Comparison of ENCODE assay signal across 1 cellular context in the genomic region with DNA sequence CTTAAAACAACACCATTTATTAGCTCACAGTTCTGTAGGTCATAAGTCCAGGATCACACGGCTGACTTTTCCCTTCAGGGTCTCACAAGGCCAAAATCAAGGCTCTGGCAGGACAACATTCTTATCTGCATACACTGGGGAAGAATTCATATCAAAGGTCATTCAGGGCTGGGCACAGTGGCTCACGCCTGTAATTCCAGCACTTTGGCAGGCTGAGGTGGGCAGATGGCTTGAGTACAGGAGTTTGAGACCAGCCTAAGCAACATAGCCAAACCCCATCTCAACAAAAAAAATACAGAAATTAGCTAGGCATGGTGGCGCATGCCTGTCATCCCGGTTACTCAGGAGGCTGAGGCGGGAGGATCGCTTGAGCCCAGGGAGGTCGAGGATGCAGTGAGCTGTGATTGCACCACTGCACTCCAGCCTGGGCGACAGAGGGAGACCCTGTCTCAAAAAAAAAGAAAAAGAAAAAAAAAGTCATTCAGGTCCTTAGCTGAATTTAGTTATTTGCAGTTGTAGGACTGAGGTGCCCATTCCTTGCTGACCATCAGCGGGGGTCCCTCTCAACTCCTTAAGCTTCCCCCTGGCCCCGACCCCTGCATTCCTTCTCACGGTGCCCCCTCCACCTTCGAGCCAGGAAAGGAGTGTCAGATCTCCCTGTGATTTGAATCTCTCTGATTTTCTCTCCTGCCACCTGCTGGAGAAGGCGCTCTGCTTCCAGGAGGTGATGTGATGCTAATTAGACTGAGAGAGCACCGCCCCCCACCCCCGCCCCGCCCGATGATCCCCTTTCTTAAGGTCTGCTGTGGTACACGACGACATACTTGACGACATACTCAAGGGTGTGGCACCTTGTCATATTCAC.
A peak's percentile ranks its signal among the peaks of the same experiment; 100 is the strongest.
TF ChIP-seq lines count a peak whose summit lies in the region.

No MANE protein-coding gene starts in this region.

TF ChIP-seq in K562, 482 proteins besides CTCF, POLR2A, EP300 and RAD21 (continued from another document):
- TF ChIP-seq, protein P1, sequence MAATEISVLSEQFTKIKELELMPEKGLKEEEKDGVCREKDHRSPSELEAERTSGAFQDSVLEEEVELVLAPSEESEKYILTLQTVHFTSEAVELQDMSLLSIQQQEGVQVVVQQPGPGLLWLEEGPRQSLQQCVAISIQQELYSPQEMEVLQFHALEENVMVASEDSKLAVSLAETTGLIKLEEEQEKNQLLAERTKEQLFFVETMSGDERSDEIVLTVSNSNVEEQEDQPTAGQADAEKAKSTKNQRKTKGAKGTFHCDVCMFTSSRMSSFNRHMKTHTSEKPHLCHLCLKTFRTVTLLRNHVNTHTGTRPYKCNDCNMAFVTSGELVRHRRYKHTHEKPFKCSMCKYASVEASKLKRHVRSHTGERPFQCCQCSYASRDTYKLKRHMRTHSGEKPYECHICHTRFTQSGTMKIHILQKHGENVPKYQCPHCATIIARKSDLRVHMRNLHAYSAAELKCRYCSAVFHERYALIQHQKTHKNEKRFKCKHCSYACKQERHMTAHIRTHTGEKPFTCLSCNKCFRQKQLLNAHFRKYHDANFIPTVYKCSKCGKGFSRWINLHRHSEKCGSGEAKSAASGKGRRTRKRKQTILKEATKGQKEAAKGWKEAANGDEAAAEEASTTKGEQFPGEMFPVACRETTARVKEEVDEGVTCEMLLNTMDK (IDR thresholded peaks at IDR 0.05; ENCODE audit: borderline replicate concordance, insufficient read depth, low read depth, low read length, poor library complexity, severe bottlenecking): peak; percentile 62
- TF ChIP-seq EGR1 (conservative IDR thresholded peaks at IDR 0.05): peak; percentile 27; the same call in 1 of the 2 replicates
- TF ChIP-seq MBD2 (IDR thresholded peaks at IDR 0.05; ENCODE audit: borderline replicate concordance, low read depth): no peak
- TF ChIP-seq RCOR1 (IDR thresholded peaks at IDR 0.05; ENCODE audit: borderline replicate concordance in 1 of 2, low read depth in 2 of 2, low read length in 2 of 2): peak in 1 of 2 experiments; percentile 72; a peak in 2 of 4 replicates
- TF ChIP-seq CREM (IDR thresholded peaks at IDR 0.05; ENCODE audit: low read depth): peak; percentile 50
- TF ChIP-seq ZNF263 (CRISPR knock-in tag; IDR thresholded peaks at IDR 0.05; ENCODE audit: borderline replicate concordance): no peak
- TF ChIP-seq, protein P2, sequence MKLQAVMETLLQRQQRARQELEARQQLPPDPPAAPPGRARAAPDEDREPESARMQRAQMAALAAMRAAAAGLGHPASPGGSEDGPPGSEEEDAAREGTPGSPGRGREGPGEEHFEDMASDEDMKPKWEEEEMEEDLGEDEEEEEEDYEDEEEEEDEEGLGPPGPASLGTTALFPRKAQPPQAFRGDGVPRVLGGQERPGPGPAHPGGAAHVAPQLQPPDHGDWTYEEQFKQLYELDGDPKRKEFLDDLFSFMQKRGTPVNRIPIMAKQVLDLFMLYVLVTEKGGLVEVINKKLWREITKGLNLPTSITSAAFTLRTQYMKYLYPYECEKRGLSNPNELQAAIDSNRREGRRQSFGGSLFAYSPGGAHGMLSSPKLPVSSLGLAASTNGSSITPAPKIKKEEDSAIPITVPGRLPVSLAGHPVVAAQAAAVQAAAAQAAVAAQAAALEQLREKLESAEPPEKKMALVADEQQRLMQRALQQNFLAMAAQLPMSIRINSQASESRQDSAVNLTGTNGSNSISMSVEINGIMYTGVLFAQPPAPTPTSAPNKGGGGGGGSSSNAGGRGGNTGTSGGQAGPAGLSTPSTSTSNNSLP (IDR thresholded peaks at IDR 0.05; ENCODE audit: borderline replicate concordance, low read depth, low read length): peak; percentile 59; the same call in 1 of the 2 replicates
- TF ChIP-seq JUND (IDR thresholded peaks at IDR 0.05; ENCODE audit: borderline replicate concordance, low read depth, low read length): 0 out of 2 replicates have a peak, but pooled peaks have one; percentile 38
- no peak; the same call in 2 of the 3 replicates for TF ChIP-seq JUND (tag; IDR thresholded peaks at IDR 0.05; ENCODE audit: borderline replicate concordance, low read depth, low read length)
- TF ChIP-seq ZNF384 (IDR thresholded peaks at IDR 0.05; ENCODE audit: low read depth, low read length): 0 out of 2 replicates have a peak, but pooled peaks have one; percentile 17
- TF ChIP-seq SMC3 (conservative IDR thresholded peaks at IDR 0.05; ENCODE audit: insufficient read depth, low read depth, low read length): 0 out of 2 replicates have a peak, but pooled peaks have one; percentile 20
- 0 out of 4 replicates have a peak, but pooled peaks have one; percentile 38 for TF ChIP-seq KDM1A (IDR thresholded peaks at IDR 0.05)
